In the genomic region with DNA sequence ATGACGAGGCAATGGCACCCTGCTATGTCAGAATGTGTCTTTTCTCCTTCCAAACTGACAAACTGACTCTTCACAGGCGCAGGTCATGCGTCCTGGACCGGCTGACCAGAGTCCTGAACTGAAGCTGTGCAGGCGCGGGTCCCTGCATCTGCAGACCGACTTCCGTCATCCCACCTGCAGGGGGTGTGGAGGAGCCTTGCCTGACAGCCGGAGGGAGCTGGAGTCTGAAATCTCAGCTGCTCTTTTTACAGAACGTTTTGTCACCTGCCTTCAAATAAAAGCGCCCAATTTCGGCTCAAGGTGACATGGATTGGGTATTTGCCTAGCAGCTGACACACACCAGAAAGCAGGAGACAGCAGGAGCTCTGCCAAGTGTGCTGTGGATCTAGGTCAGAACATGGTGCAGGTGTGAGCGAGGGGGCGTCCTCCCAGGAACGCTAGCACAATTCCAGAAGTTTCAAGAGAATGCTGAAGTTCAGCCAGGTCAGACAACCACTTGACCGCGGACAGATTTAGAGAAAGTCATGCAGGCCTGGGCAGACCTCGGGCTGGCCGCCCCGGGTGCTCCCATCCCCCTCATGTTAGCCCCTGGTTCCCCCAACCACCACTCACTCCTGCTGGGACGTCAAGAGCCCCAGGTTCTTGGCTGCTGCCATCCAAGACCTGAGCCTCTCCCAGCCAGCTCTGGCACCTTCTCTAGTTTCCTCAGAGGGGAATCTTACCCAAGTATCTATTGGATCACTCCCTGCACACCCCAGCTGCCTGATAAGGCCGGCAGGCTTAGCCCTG, we compare ENCODE assay signal across 9 cellular contexts. TPM values are rescaled to one million over a fixed set of nuclear protein-coding genes. Genes with fewer than 3 reads are reported as not detected.
DNase-seq lines count a peak whose midpoint lies in the region; ATAC-seq and TF ChIP-seq lines count a peak whose summit lies in the region.
"Had no signal": no experiment of that assay in that cellular context is flagged by ENCODE, and none has a peak within 500 bp of the region (broad histone marks: within the 10 kb centered on the region; RNA-seq: fewer than 3 reads in every experiment).

No MANE protein-coding gene starts in this region.

- H3K4me1 Mint-ChIP-seq in immature natural killer cell: peaks cover 77 to 87% of the 10 kb centered on the region in 2 donors

- H3K27me3 ChIP-seq in H7 (ENCODE audit: control insufficient read depth, insufficient read depth, low read length): no peaks in the 10 kb centered on the region

- H3K4me3 Mint-ChIP-seq in immature natural killer cell: no peak overlapping the region

- TF ChIP-seq CTCF in 22Rv1 (IDR thresholded peaks at IDR 0.05) (peak; percentile 39), astrocyte of the cerebellum (IDR thresholded peaks at IDR 0.05; ENCODE audit: low read depth, low read length, missing control alignments) (peak; percentile 58)

- H3K27ac ChIP-seq in 22Rv1: no peak overlapping the region

- DNase-seq in H7 (peak; percentile 94), astrocyte of the cerebellum (ENCODE audit: low read depth) (no peak), immature natural killer cell (no peak), SW 1271 (lab: John Stamatoyannopoulos, UW) (no peak)
- DNase-seq: central memory CD4-positive, alpha-beta T cell had no signal

- no peak overlapping the region for H3K4me3 ChIP-seq in H7 (ENCODE audit: insufficient read depth, low read depth, low read length)
- no peak overlapping the region for H3K4me3 ChIP-seq in astrocyte of the cerebellum (ENCODE audit: low read depth, low read length)

- in situ Hi-C loops in astrocyte of the cerebellum (cut with HindIII; ENCODE audit: low sequenced_read_pairs): loop anchor here (25.0 kb wide), 1 partner anchor 373 kb away; no protein-coding TSS in a partner anchor

- no peaks in the 10 kb centered on the region for H3K36me3 Mint-ChIP-seq in immature natural killer cell

- H3K36me3 ChIP-seq in H7 (replicated peaks; ENCODE audit: control insufficient read depth, insufficient read depth, low read length): no peaks in the 10 kb centered on the region

- H3K27ac Mint-ChIP-seq in immature natural killer cell: peak overlapping the region; percentile 34 to 98 (median 92)

- ATAC-seq in GM21447 (IDR thresholded peaks at IDR 0.05; ENCODE audit: unreplicated experiment): no peak
- ATAC-seq in HG03108 (IDR thresholded peaks at IDR 0.05; ENCODE audit: unreplicated experiment): no peak
- ATAC-seq in HG03469 (IDR thresholded peaks at IDR 0.05; ENCODE audit: unreplicated experiment): no peak

- H3K27me3 Mint-ChIP-seq in immature natural killer cell (ENCODE audit: low read depth in 3 of 3): peaks cover 7 to 25% (median 19%) of the 10 kb centered on the region in 3 donors

- no peaks in the 10 kb centered on the region for H3K9me3 Mint-ChIP-seq in immature natural killer cell

RNA-seq across cellular contexts. Expression of a gene that starts 32.8 kb away (rescaled TPM):
- 16.4 and 17.0 TPM in 2 replicates for total RNA-seq in H7 (2014; rRNA removed; shearing (Covaris generic))
- polyA plus RNA-seq in immature natural killer cell: 10 to 100 TPM in 2 of 3 donors, 1 to 10 TPM in 1; 9.1 to 21.1 (median 11.1) TPM

RNA-seq across cellular contexts. Expression of a gene that starts 51.1 kb away (rescaled TPM):
- total RNA-seq in H7 (2014; rRNA removed; shearing (Covaris generic)): 183 and 212 TPM in 2 replicates
- polyA plus RNA-seq in immature natural killer cell: 10 to 100 TPM; 29.7 to 32.2 (median 31.2) TPM

RNA-seq across cellular contexts. Expression of a gene that starts 54.3 kb away (rescaled TPM):
- 446 and 481 TPM in 2 replicates for total RNA-seq in H7 (2014; rRNA removed; shearing (Covaris generic))
- 100 to 1,000 TPM in 1 of 3 donors, 10 to 100 TPM in 2; 85.7 to 137 (median 94.5) TPM for polyA plus RNA-seq in immature natural killer cell
